In genomic region chr16:50880926-50881325, GRCh38 we compare ENCODE assay signal across 20 cellular contexts.
DNase-seq lines count a peak whose midpoint lies in the region; ATAC-seq, FAIRE-seq and TF ChIP-seq lines count a peak whose summit lies in the region.
"Had no signal": no experiment of that assay in that cellular context is flagged by ENCODE, and none has a peak within 500 bp of the region (broad histone marks: within the 10 kb centered on the region; RNA-seq: fewer than 3 reads in every experiment).

No MANE protein-coding gene starts in this region.

- no peaks in the 10 kb centered on the region for H3K4me1 Mint-ChIP-seq in activated CD8-positive, alpha-beta memory T cell treated with anti-CD3 and anti-CD28 coated beads, Interleukin-2, amount 10 ng/mL, durations not matched to agents 7 days and 5 days
- H3K4me1 Mint-ChIP-seq: B cell; CD8-positive, alpha-beta memory T cell had no signal

- TF ChIP-seq CTCF in vagina (IDR thresholded peaks at IDR 0.05) (no peak), pancreas (IDR thresholded peaks at IDR 0.05) (no peak)

- intact Hi-C loops in vagina (cut with DNase I) (no loop called here), pancreas (cut with DNase I) (no loop called here)

- H3K36me3 Mint-ChIP-seq in activated CD8-positive, alpha-beta memory T cell treated with anti-CD3 and anti-CD28 coated beads, Interleukin-2, amount 10 ng/mL, durations not matched to agents 7 days and 5 days = no peaks in the 10 kb centered on the region
- H3K36me3 Mint-ChIP-seq: CD8-positive, alpha-beta memory T cell had no signal

- ATAC-seq in activated CD8-positive, alpha-beta memory T cell treated with anti-CD3 and anti-CD28 coated beads, Interleukin-2, amount 10 ng/mL, durations not matched to agents 7 days and 5 days = no peak
- ATAC-seq in HG02840 (IDR thresholded peaks at IDR 0.05; ENCODE audit: low FRiP score, unreplicated experiment) (no peak), pancreas (no peak)
- ATAC-seq: HCT116, HepG2 had no signal

- H3K9me3 ChIP-seq in neuronal stem cell (replicated peaks in 1 of 2; ENCODE audit: control insufficient read depth in 2 of 2, insufficient read depth in 1 of 2, low read depth in 1 of 2, low read length in 2 of 2) (peaks cover 0 to 3% of the 10 kb centered on the region in 2 donors), vagina (no peaks in the 10 kb centered on the region), pancreas (no peaks in the 10 kb centered on the region)

- no peak overlapping the region for H4K91ac ChIP-seq in neuronal stem cell (ENCODE audit: low read depth, low read length, poor library complexity)

- CTCF ChIA-PET in activated CD8-positive, alpha-beta memory T cell treated with anti-CD3 and anti-CD28 coated beads, Interleukin-2, amount 10 ng/mL, durations not matched to agents 7 days and 5 days (lab: Charles Lee) = no interaction called here

- H3K27me3 ChIP-seq in neuronal stem cell (ENCODE audit: control insufficient read depth in 3 of 3, insufficient read depth in 3 of 3, low read depth in 1 of 3, low read length in 3 of 3) (peaks cover 0 to 45% (median 0%) of the 10 kb centered on the region in 3 experiments), vagina (no peaks in the 10 kb centered on the region), pancreas (no peaks in the 10 kb centered on the region)
- H3K27me3 ChIP-seq: BLaER1 treated with 17β-estradiol and CSF1 and Interleukin-3, amounts not matched to agents 10 nM and 100 nM had no signal

- H3K36me3 ChIP-seq in neuronal stem cell (replicated peaks in 1 of 2; ENCODE audit: control insufficient read depth in 2 of 2, insufficient read depth in 2 of 2, low read length in 2 of 2) = no peaks in the 10 kb centered on the region
- no peaks in the 10 kb centered on the region for H3K36me3 ChIP-seq in vagina
- no peaks in the 10 kb centered on the region for H3K36me3 ChIP-seq in pancreas
- H3K36me3 ChIP-seq: BLaER1 treated with 17β-estradiol and CSF1 and Interleukin-3, amounts not matched to agents 10 nM and 100 nM had no signal

- no peak overlapping the region for H3K9ac ChIP-seq in neuronal stem cell (ENCODE audit: low read depth, low read length, poor library complexity)
- H3K9ac ChIP-seq: BLaER1 treated with 17β-estradiol and CSF1 and Interleukin-3, amounts not matched to agents 10 nM and 100 nM had no signal

- no peak overlapping the region for H3K18ac ChIP-seq in neuronal stem cell (ENCODE audit: low read length)

- H3K4me2 ChIP-seq in neuronal stem cell (ENCODE audit: insufficient read depth, low read length, poor library complexity, severe bottlenecking) = no peak overlapping the region
- H3K4me2 ChIP-seq: BLaER1 treated with 17β-estradiol and CSF1 and Interleukin-3, amounts not matched to agents 10 nM and 100 nM had no signal

- H3K14ac ChIP-seq in neuronal stem cell (ENCODE audit: low read length) = no peak overlapping the region

- no peak overlapping the region for H2BK15ac ChIP-seq in neuronal stem cell (ENCODE audit: low read length)

- H2AFZ ChIP-seq in neuronal stem cell (ENCODE audit: low read length) = no peak overlapping the region

- H3K4me1 ChIP-seq in neuronal stem cell (ENCODE audit: control insufficient read depth in 2 of 2, insufficient read depth in 1 of 2, low read depth in 1 of 2, low read length in 2 of 2) (peaks cover 3 to 27% of the 10 kb centered on the region in 2 donors), vagina (no peaks in the 10 kb centered on the region), pancreas (no peaks in the 10 kb centered on the region)

- peak; percentile 18 for DNase-seq in activated CD8-positive, alpha-beta memory T cell treated with anti-CD3 and anti-CD28 coated beads, Interleukin-2, amount 10 ng/mL, durations not matched to agents 7 days and 5 days
- DNase-seq in activated CD8-positive, alpha-beta memory T cell treated with anti-CD3 and anti-CD28 coated beads, Interleukin-2, amount 50 U/mL, for 48 hours = no peak
- peak; percentile 42 to 55 for DNase-seq in erythroblast (lab: John Stamatoyannopoulos, UW)
- no peak for DNase-seq in neuronal stem cell (ENCODE audit: low spot score)
- peak; percentile 3 to 47 for DNase-seq in vagina (ENCODE audit: extremely low spot score in 2 of 2)
- no peak for DNase-seq in pancreas
- DNase-seq in GF-D8 (lab: John Stamatoyannopoulos, UW) = no peak
- DNase-seq: CD8-positive, alpha-beta memory T cell; HFFc6 had no signal

- H3K27ac ChIP-seq in neuronal stem cell (replicated peaks; ENCODE audit: low read length) (peak overlapping the region; percentile 58), vagina (no peak overlapping the region), pancreas (no peak overlapping the region)
- H3K27ac ChIP-seq: BLaER1 treated with 17β-estradiol and CSF1 and Interleukin-3, amounts not matched to agents 10 nM and 100 nM had no signal

- no peak overlapping the region for H4K8ac ChIP-seq in neuronal stem cell (ENCODE audit: low read depth, low read length)

- no peaks in the 10 kb centered on the region for H3K79me1 ChIP-seq in neuronal stem cell (ENCODE audit: low read depth, low read length)

- H3K27me3 Mint-ChIP-seq in activated CD8-positive, alpha-beta memory T cell treated with anti-CD3 and anti-CD28 coated beads, Interleukin-2, amount 10 ng/mL, durations not matched to agents 7 days and 5 days = peaks cover 9% of the 10 kb centered on the region

- H3K27ac Mint-ChIP-seq in activated CD8-positive, alpha-beta memory T cell treated with anti-CD3 and anti-CD28 coated beads, Interleukin-2, amount 10 ng/mL, durations not matched to agents 7 days and 5 days = no peak overlapping the region
- H3K27ac Mint-ChIP-seq: B cell; CD8-positive, alpha-beta memory T cell; GM23338; HFFc6 had no signal

- no peak overlapping the region for H3K23ac ChIP-seq in neuronal stem cell (ENCODE audit: low read depth, low read length, poor library complexity)

- peaks cover 2% of the 10 kb centered on the region for H3K9me3 Mint-ChIP-seq in activated CD8-positive, alpha-beta memory T cell treated with anti-CD3 and anti-CD28 coated beads, Interleukin-2, amount 10 ng/mL, durations not matched to agents 7 days and 5 days (ENCODE audit: low read depth)
- H3K9me3 Mint-ChIP-seq: GM23338 had no signal

- no CpG with 5 or more reads among the region's 3 CpGs for WGBS in neuronal stem cell (ENCODE audit: extremely low coverage in 2 of 2, insufficient read length in 2 of 2, insufficient replicate concordance in 1 of 2), 2 donors
- WGBS in pancreas, 2 donors = 79 to 90% methylated on average over 3 of the region's 3 CpGs

- no peak overlapping the region for H2BK120ac ChIP-seq in neuronal stem cell (ENCODE audit: low read depth, low read length)

- no peak overlapping the region for H3K4me3 Mint-ChIP-seq in activated CD8-positive, alpha-beta memory T cell treated with anti-CD3 and anti-CD28 coated beads, Interleukin-2, amount 10 ng/mL, durations not matched to agents 7 days and 5 days
- H3K4me3 Mint-ChIP-seq: B cell; CD8-positive, alpha-beta memory T cell; HFFc6 had no signal

- FAIRE-seq in pancreas (lab: Jason Lieb, UNC) = no peak
- FAIRE-seq: D721Med, G401.6, GM12892, GM18507, H54, HepG2 had no signal

- no peak for TF ChIP-seq POLR2A in erythroblast (IDR thresholded peaks at IDR 0.05; ENCODE audit: low read length)
- no peak for TF ChIP-seq POLR2A in vagina (IDR thresholded peaks at IDR 0.05)

- H2BK5ac ChIP-seq in neuronal stem cell (ENCODE audit: low read length) = no peak overlapping the region

- H3K4me3 ChIP-seq in neuronal stem cell (ENCODE audit: low read length in 2 of 2) (no peak overlapping the region), vagina (no peak overlapping the region), pancreas (no peak overlapping the region)
- H3K4me3 ChIP-seq: BLaER1 treated with 17β-estradiol and CSF1 and Interleukin-3, amounts not matched to agents 10 nM and 100 nM had no signal

- H2AK5ac ChIP-seq in neuronal stem cell (ENCODE audit: low read depth, low read length) = peak overlapping the region; percentile 28

- no peak overlapping the region for H3K4ac ChIP-seq in neuronal stem cell (ENCODE audit: low read length)

- no peak overlapping the region for H2BK12ac ChIP-seq in neuronal stem cell (ENCODE audit: low read length)

Comparison
In these comparisons a context has a peak if more than half of its experiments do, and no peak if none do; other contexts are left out.
1. DNase-seq: peak in activated CD8-positive, alpha-beta memory T cell treated with anti-CD3 and anti-CD28 coated beads, Interleukin-2, amount 10 ng/mL, durations not matched to agents 7 days and 5 days (single experiment), erythroblast (2 of 2) and vagina (2 of 2); none in activated CD8-positive, alpha-beta memory T cell treated with anti-CD3 and anti-CD28 coated beads, Interleukin-2, amount 50 U/mL, for 48 hours (single experiment), neuronal stem cell (single experiment), pancreas (0 of 6) and GF-D8 (single experiment).